ENCODE assay signal across 1 cellular context in the genomic region with DNA sequence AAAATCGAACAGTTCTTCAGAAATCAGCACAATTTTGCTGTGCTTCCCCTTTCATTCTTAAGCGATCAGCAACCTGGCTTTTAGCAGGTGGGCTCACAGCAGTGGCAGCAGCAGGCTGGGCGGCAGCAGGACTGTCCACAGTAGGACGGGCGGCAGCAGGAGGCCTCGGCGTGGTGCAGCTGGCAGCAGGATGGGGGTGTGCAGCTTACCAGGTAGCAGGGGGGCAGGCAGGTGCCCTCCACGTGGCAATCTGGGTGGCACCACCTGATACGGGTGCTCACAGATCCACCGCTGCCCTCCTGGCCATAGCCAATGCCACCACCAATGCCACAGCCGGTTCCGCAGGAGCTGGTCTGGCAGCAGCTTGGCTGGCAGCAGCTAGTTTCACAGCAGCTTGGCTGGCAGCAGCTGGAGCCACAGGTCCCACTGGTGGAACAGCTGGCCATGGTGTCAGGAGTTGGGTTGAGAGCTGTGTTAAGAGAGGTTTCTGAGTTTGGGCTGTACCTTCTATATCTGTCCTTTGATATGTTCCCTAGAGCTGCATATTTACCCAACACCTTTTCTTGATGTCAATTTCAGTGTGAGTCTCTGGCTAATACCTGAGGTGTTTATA.
TF ChIP-seq lines count a peak whose summit lies in the region.

Gene KRTAP1-4 (minus strand): TSS at position 563 of the 613 bp plus-strand sequence. CDS start 117 bp downstream, at position 446.

TF ChIP-seq in GM23338, 12 proteins besides CTCF, POLR2A, EP300 and RAD21 (continued from another document):
- TF ChIP-seq, protein P1, sequence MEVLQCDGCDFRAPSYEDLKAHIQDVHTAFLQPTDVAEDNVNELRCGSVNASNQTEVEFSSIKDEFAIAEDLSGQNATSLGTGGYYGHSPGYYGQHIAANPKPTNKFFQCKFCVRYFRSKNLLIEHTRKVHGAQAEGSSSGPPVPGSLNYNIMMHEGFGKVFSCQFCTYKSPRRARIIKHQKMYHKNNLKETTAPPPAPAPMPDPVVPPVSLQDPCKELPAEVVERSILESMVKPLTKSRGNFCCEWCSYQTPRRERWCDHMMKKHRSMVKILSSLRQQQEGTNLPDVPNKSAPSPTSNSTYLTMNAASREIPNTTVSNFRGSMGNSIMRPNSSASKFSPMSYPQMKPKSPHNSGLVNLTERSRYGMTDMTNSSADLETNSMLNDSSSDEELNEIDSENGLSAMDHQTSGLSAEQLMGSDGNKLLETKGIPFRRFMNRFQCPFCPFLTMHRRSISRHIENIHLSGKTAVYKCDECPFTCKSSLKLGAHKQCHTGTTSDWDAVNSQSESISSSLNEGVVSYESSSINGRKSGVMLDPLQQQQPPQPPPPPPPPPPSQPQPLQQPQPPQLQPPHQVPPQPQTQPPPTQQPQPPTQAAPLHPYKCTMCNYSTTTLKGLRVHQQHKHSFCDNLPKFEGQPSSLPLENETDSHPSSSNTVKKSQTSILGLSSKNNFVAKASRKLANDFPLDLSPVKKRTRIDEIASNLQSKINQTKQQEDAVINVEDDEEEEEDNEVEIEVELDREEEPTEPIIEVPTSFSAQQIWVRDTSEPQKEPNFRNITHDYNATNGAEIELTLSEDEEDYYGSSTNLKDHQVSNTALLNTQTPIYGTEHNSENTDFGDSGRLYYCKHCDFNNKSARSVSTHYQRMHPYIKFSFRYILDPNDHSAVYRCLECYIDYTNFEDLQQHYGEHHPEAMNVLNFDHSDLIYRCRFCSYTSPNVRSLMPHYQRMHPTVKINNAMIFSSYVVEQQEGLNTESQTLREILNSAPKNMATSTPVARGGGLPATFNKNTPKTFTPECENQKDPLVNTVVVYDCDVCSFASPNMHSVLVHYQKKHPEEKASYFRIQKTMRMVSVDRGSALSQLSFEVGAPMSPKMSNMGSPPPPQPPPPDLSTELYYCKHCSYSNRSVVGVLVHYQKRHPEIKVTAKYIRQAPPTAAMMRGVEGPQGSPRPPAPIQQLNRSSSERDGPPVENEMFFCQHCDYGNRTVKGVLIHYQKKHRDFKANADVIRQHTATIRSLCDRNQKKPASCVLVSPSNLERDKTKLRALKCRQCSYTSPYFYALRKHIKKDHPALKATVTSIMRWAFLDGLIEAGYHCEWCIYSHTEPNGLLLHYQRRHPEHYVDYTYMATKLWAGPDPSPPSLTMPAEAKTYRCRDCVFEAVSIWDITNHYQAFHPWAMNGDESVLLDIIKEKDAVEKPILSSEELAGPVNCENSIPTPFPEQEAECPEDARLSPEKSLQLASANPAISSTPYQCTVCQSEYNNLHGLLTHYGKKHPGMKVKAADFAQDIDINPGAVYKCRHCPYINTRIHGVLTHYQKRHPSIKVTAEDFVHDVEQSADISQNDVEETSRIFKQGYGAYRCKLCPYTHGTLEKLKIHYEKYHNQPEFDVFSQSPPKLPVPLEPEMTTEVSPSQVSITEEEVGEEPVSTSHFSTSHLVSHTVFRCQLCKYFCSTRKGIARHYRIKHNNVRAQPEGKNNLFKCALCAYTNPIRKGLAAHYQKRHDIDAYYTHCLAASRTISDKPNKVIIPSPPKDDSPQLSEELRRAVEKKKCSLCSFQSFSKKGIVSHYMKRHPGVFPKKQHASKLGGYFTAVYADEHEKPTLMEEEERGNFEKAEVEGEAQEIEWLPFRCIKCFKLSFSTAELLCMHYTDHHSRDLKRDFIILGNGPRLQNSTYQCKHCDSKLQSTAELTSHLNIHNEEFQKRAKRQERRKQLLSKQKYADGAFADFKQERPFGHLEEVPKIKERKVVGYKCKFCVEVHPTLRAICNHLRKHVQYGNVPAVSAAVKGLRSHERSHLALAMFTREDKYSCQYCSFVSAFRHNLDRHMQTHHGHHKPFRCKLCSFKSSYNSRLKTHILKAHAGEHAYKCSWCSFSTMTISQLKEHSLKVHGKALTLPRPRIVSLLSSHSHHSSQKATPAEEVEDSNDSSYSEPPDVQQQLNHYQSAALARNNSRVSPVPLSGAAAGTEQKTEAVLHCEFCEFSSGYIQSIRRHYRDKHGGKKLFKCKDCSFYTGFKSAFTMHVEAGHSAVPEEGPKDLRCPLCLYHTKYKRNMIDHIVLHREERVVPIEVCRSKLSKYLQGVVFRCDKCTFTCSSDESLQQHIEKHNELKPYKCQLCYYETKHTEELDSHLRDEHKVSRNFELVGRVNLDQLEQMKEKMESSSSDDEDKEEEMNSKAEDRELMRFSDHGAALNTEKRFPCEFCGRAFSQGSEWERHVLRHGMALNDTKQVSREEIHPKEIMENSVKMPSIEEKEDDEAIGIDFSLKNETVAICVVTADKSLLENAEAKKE (CRISPR knock-in tag; IDR thresholded peaks at IDR 0.05) = no peak
- TF ChIP-seq JUNB (IDR thresholded peaks at IDR 0.05; ENCODE audit: unreplicated experiment) = no peak
- TF ChIP-seq POLR2AphosphoS5 (IDR thresholded peaks at IDR 0.05; ENCODE audit: low read depth) = no peak
- TF ChIP-seq, protein P2, sequence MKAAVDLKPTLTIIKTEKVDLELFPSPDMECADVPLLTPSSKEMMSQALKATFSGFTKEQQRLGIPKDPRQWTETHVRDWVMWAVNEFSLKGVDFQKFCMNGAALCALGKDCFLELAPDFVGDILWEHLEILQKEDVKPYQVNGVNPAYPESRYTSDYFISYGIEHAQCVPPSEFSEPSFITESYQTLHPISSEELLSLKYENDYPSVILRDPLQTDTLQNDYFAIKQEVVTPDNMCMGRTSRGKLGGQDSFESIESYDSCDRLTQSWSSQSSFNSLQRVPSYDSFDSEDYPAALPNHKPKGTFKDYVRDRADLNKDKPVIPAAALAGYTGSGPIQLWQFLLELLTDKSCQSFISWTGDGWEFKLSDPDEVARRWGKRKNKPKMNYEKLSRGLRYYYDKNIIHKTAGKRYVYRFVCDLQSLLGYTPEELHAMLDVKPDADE (IDR thresholded peaks at IDR 0.05) = no peak
- no peak for TF ChIP-seq CREB1 (CRISPR knock-in tag; IDR thresholded peaks at IDR 0.05; ENCODE audit: low read depth)
TF ChIP-seq in GM23338: peak in this region for 0.
